8 cellular contexts compared by ENCODE assay signal in the genomic region with DNA sequence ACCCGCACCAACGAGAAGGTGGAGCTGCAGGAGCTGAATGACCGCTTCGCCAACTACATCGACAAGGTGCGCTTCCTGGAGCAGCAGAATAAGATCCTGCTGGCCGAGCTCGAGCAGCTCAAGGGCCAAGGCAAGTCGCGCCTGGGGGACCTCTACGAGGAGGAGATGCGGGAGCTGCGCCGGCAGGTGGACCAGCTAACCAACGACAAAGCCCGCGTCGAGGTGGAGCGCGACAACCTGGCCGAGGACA. TPM values are rescaled to one million over a fixed set of nuclear protein-coding genes. Genes with fewer than 3 reads are reported as not detected.
DNase-seq lines count a peak whose midpoint lies in the region; ATAC-seq, FAIRE-seq and TF ChIP-seq lines count a peak whose summit lies in the region.

No MANE protein-coding gene starts in this region.

- H3K4me3 ChIP-seq in astrocyte (ENCODE audit: insufficient read depth, low read depth, low read length) (peak overlapping the region; percentile 92), mesodermal cell (ENCODE audit: extremely low read depth, insufficient read depth, low read length, poor library complexity, severe bottlenecking) (peak overlapping the region; percentile 98), aorta (ENCODE audit: low read length in 2 of 2) (peak overlapping the region; percentile 50 to 96)

- H3K9me3 ChIP-seq in astrocyte (ENCODE audit: insufficient read depth, low read depth, low read length) = no peaks in the 10 kb centered on the region
- H3K9me3 ChIP-seq in mesodermal cell (ENCODE audit: control insufficient read depth, low read length) = no peaks in the 10 kb centered on the region
- H3K9me3 ChIP-seq in aorta (ENCODE audit: control insufficient read depth, low read length) = no peaks in the 10 kb centered on the region

- H3K4me3 Mint-ChIP-seq in Calu3 (ENCODE audit: low read depth, unreplicated experiment) = peak overlapping the region; percentile 95
- H3K4me3 Mint-ChIP-seq in astrocyte (ENCODE audit: unreplicated experiment) = peak overlapping the region; percentile 95

- no peaks in the 10 kb centered on the region for H3K27me3 ChIP-seq in astrocyte (ENCODE audit: insufficient read depth, low read length)
- H3K27me3 ChIP-seq in aorta (ENCODE audit: control insufficient read depth in 1 of 2, insufficient read depth in 2 of 2, low read length in 1 of 2) = no peaks in the 10 kb centered on the region

- peak overlapping the region; percentile 99 for H3K27ac ChIP-seq in astrocyte (ENCODE audit: low read depth, low read length)
- H3K27ac ChIP-seq in mesodermal cell (ENCODE audit: low read depth, low read length, severe bottlenecking) = peak overlapping the region; percentile 96
- H3K27ac ChIP-seq in aorta (ENCODE audit: low read depth in 1 of 2, low read length in 2 of 2) = peak overlapping the region; percentile 44 to 91

- H3K4me1 Mint-ChIP-seq in Calu3 (ENCODE audit: low read depth, unreplicated experiment) (peaks cover 9% of the 10 kb centered on the region), astrocyte (ENCODE audit: low read depth, unreplicated experiment) (peaks cover 25% of the 10 kb centered on the region)

- no peak for FAIRE-seq in astrocyte (lab: Jason Lieb, UNC)

- H3K9ac ChIP-seq in astrocyte (ENCODE audit: low read length) = peak overlapping the region; percentile 100

- TF ChIP-seq CTCF in Calu3 (IDR thresholded peaks at IDR 0.05; ENCODE audit: unreplicated experiment) = no peak
- TF ChIP-seq CTCF in astrocyte (IDR thresholded peaks at IDR 0.05; ENCODE audit: insufficient read depth, low read depth, low read length) = no peak

- H2AFZ ChIP-seq in astrocyte (ENCODE audit: low read depth, low read length) = no peak overlapping the region

- WGBS in mesodermal cell (ENCODE audit: insufficient coverage in 2 of 2), 2 experiments = 1 to 2% methylated on average over 19 to 20 of the region's 21 CpGs
- 0% methylated on average over 21 of the region's 21 CpGs for WGBS in aorta, 2 donors

- ATAC-seq in HG02588 (IDR thresholded peaks at IDR 0.05; ENCODE audit: unreplicated experiment) = peak; percentile 2
- no peak for ATAC-seq in aorta (ENCODE audit: low FRiP score)
- no peak for ATAC-seq in HG02870 (IDR thresholded peaks at IDR 0.05; ENCODE audit: unreplicated experiment)

- peaks cover 31% of the 10 kb centered on the region for H3K4me1 ChIP-seq in astrocyte (ENCODE audit: insufficient read depth, low read length)
- peaks cover 16% of the 10 kb centered on the region for H3K4me1 ChIP-seq in mesodermal cell (ENCODE audit: control insufficient read depth, insufficient read depth, low read length, poor library complexity, severe bottlenecking)
- H3K4me1 ChIP-seq in aorta (ENCODE audit: control insufficient read depth in 1 of 2, insufficient read depth in 2 of 2, low read length in 2 of 2) = peaks cover 0 to 2% of the 10 kb centered on the region in 2 donors

- intact Hi-C loops in Calu3 (cut with micrococcal nuclease; ENCODE audit: unreplicated experiment) = no loop called here
- intact Hi-C loops in aorta (cut with DNase I) = loop anchor here in 1 of 2 donors (2.0 to 5.0 kb wide), 2 partner anchors 29 to 227 kb away; a partner anchor contains a TSS

- H3K79me2 ChIP-seq in astrocyte (ENCODE audit: insufficient read depth, low read length) = peaks cover 66% of the 10 kb centered on the region

- BruUV-seq in Calu3 (replicated peaks; lab: Mats Ljungman, UMichigan) = no TSS peak

- H3K9me3 Mint-ChIP-seq in Calu3 (ENCODE audit: low read depth, unreplicated experiment) (no peaks in the 10 kb centered on the region), astrocyte (ENCODE audit: unreplicated experiment) (no peaks in the 10 kb centered on the region)

- peaks cover 54% of the 10 kb centered on the region for H4K20me1 ChIP-seq in astrocyte (ENCODE audit: insufficient read depth, low read length)

- CTCF ChIA-PET in Calu3 (lab: Charles Lee) = interaction anchor here (0.5 to 3.0 kb wide), 8 partner anchors 14 to 412 kb away, joined by 3 to 19 read pairs (median 6); a partner anchor contains a TSS

- H3K27ac Mint-ChIP-seq in Calu3 (ENCODE audit: unreplicated experiment) (peak overlapping the region; percentile 73), astrocyte (ENCODE audit: unreplicated experiment) (peak overlapping the region; percentile 87)

- DNase-seq in Calu3 (no peak), astrocyte (ENCODE audit: low read depth) (no peak), aorta (no peak), NCI-H2081 treated with DMSO at 0.1 percent for 48 hours (lab: John Stamatoyannopoulos, UW) (no peak), SIG-M5 (lab: John Stamatoyannopoulos, UW) (no peak)

- no peaks in the 10 kb centered on the region for H3K27me3 Mint-ChIP-seq in Calu3 (ENCODE audit: unreplicated experiment)
- no peaks in the 10 kb centered on the region for H3K27me3 Mint-ChIP-seq in astrocyte (ENCODE audit: low read depth, unreplicated experiment)

- peaks cover 73% of the 10 kb centered on the region for H3K36me3 Mint-ChIP-seq in Calu3 (ENCODE audit: insufficient read depth, unreplicated experiment)
- H3K36me3 Mint-ChIP-seq in astrocyte (ENCODE audit: low read depth, unreplicated experiment) = peaks cover 37% of the 10 kb centered on the region

- peaks cover 40% of the 10 kb centered on the region for H3K36me3 ChIP-seq in astrocyte (ENCODE audit: insufficient read depth, low read length)
- peaks cover 54% of the 10 kb centered on the region for H3K36me3 ChIP-seq in mesodermal cell (ENCODE audit: control insufficient read depth, insufficient read depth, low read length)
- H3K36me3 ChIP-seq in aorta (ENCODE audit: control insufficient read depth in 1 of 2, insufficient read depth in 2 of 2, low read length in 1 of 2) = peaks cover 0 to 4% of the 10 kb centered on the region in 2 donors

- H3K4me2 ChIP-seq in astrocyte (ENCODE audit: low read length) = peak overlapping the region; percentile 82

RNA-seq across cellular contexts. Expression of a gene that starts 1.6 kb away (rescaled TPM):
- 318 and 486 TPM in 2 replicates for total RNA-seq in Calu3 (2022)
- 5,172 and 5,400 TPM in 2 replicates for total RNA-seq in astrocyte
- 9,893 TPM for polyA plus RNA-seq in mesodermal cell (2013, experiment 1 of 2)
- polyA plus RNA-seq in mesodermal cell (2013, experiment 2 of 2) = 9,295 TPM
- 1,000 to 10,000 TPM; 3,936 to 5,947 TPM for total RNA-seq in aorta
- 1,000 to 10,000 TPM; 2,428 to 5,138 TPM for polyA plus RNA-seq in aorta

RNA-seq across cellular contexts. Expression of a gene that starts 28.2 kb away (rescaled TPM):
- total RNA-seq in Calu3 (2022) = 7.9 and 10.3 TPM in 2 replicates
- 5.9 and 6.3 TPM in 2 replicates for total RNA-seq in astrocyte
- 7.9 TPM for polyA plus RNA-seq in mesodermal cell (2013, experiment 1 of 2)
- 6.1 TPM for polyA plus RNA-seq in mesodermal cell (2013, experiment 2 of 2)
- 10 to 100 TPM; 13.4 to 15.2 TPM for total RNA-seq in aorta
- 1 to 10 TPM; 4.8 to 5.2 TPM for polyA plus RNA-seq in aorta
